Comparison of ENCODE assay signal across 8 cellular contexts in the genomic region with DNA sequence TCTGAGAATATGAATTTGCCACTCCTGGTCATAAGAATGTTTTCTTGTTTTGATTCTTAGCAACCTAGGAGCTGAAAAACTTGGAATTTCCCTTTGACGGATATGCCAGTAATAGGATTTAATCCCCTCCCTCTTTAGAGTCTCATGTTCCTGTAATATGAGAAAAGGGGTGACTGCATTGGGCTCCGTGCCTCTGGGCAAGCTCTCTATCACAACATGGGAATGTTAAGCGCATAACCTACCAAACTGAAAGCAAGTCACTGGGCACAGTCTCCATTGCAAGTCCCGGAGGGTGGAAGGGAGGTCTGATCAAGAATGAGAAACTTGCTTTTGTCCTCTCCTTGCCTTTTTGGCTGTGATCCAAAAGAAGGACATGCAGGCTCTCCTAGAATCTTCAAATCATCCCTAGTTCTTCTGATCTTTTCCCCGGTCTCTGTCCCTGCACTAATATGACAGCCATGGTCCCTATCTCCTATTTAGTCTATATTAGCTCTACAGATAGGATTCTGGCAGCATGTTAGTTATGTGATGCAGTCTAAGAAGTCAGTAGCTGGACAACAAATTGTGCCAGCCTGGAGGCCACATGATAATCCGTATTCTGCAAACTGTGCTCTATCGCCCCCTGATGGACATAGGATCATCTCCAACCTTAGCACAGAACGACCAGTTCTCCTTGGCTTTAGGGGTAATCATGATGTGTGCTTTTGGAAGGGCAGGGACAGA. TPM values are rescaled to one million over a fixed set of nuclear protein-coding genes. Genes with fewer than 3 reads are reported as not detected.
A peak's percentile ranks its signal among the peaks of the same experiment; 100 is the strongest.
DNase-seq lines count a peak whose midpoint lies in the region; ATAC-seq and TF ChIP-seq lines count a peak whose summit lies in the region.

No MANE protein-coding gene starts in this region.

- intact Hi-C loops in adrenal gland (cut with DNase I), result loop anchor here (5.0 to 10.0 kb wide), 2 partner anchors 120 to 123 kb away; no protein-coding TSS in a partner anchor

- no peaks in the 10 kb centered on the region for H3K27me3 Mint-ChIP-seq in immature natural killer cell (ENCODE audit: low read depth in 3 of 3)

- H3K27me3 ChIP-seq in NT2/D1 (ENCODE audit: insufficient read depth, insufficient read length) (peaks cover 8% of the 10 kb centered on the region), adrenal gland (no peaks in the 10 kb centered on the region)

- H3K4me3 Mint-ChIP-seq in immature natural killer cell, result no peak overlapping the region

- ATAC-seq in GM21367 (IDR thresholded peaks at IDR 0.05; ENCODE audit: unreplicated experiment) (peak; percentile 85), HG03521 (IDR thresholded peaks at IDR 0.05; ENCODE audit: unreplicated experiment) (peak; percentile 87)

- no peak for TF ChIP-seq POLR2A in adrenal gland (IDR thresholded peaks at IDR 0.05)

- TF ChIP-seq CTCF in adrenal gland (IDR thresholded peaks at IDR 0.05), result peak; percentile 44 to 76 (median 71)

- no peaks in the 10 kb centered on the region for H3K9me3 Mint-ChIP-seq in immature natural killer cell

- H3K9ac ChIP-seq in NT2/D1 (ENCODE audit: insufficient read length, low read depth), result no peak overlapping the region

- H3K36me3 Mint-ChIP-seq in immature natural killer cell, result no peaks in the 10 kb centered on the region

- H3K9me3 ChIP-seq in NT2/D1 (ENCODE audit: insufficient read depth, low read length) (no peaks in the 10 kb centered on the region), adrenal gland (replicated peaks in 1 of 3) (no peaks in the 10 kb centered on the region)

- no peak overlapping the region for H3K27ac ChIP-seq in adrenal gland

- H3K4me3 ChIP-seq in NT2/D1 (ENCODE audit: insufficient read length, low read depth) (no peak overlapping the region), adrenal gland (no peak overlapping the region)

- peaks cover 5% of the 10 kb centered on the region for H3K4me1 ChIP-seq in NT2/D1 (ENCODE audit: insufficient read depth, insufficient read length)
- no peaks in the 10 kb centered on the region for H3K4me1 ChIP-seq in adrenal gland (replicated peaks in 1 of 2)

- no peak overlapping the region for H3K27ac Mint-ChIP-seq in immature natural killer cell

- no peaks in the 10 kb centered on the region for H3K4me1 Mint-ChIP-seq in immature natural killer cell

- WGBS in adrenal gland, 4 donors, result 56 to 60% (median 59%) methylated on average over 8 of the region's 8 CpGs

- DNase-seq in GDM1 (lab: John Stamatoyannopoulos, UW) (peak; percentile 25), NT2/D1 (ENCODE audit: low read depth, low spot score) (peak; percentile 56), adrenal gland (peak in 6 of 7 donors; percentile 45 to 77 (median 58)), immature natural killer cell (peak in 2 of 3 donors; percentile 6 to 15), NCI-H187 treated with DMSO at 0.1 percent for 48 hours (lab: John Stamatoyannopoulos, UW) (no peak)
- peak; percentile 27 to 31 for DNase-seq in stimulated activated CD4-positive, alpha-beta T cell treated with anti-CD3 and anti-CD28 coated beads, Interleukin-4, amount 100 ng/mL, for 48 hours (ENCODE audit: low read depth in 2 of 2)

- no peaks in the 10 kb centered on the region for H3K36me3 ChIP-seq in NT2/D1 (ENCODE audit: insufficient read depth, insufficient read length, low read length)
- H3K36me3 ChIP-seq in adrenal gland (replicated peaks in 1 of 2), result no peaks in the 10 kb centered on the region

RNA-seq across cellular contexts. Expression of gene OR10D3, which starts 11.7 kb away (rescaled TPM):
- total RNA-seq in adrenal gland, result not detected
- polyA plus RNA-seq in adrenal gland, result not detected
- polyA plus RNA-seq in immature natural killer cell, result not detected

RNA-seq across cellular contexts. Expression of gene OR8G1, which starts 46.0 kb away (rescaled TPM):
- not detected for total RNA-seq in adrenal gland
- polyA plus RNA-seq in adrenal gland (not detected), immature natural killer cell (not detected)
